Comparison of ENCODE assay signal across 11 cellular contexts in the genomic region with DNA sequence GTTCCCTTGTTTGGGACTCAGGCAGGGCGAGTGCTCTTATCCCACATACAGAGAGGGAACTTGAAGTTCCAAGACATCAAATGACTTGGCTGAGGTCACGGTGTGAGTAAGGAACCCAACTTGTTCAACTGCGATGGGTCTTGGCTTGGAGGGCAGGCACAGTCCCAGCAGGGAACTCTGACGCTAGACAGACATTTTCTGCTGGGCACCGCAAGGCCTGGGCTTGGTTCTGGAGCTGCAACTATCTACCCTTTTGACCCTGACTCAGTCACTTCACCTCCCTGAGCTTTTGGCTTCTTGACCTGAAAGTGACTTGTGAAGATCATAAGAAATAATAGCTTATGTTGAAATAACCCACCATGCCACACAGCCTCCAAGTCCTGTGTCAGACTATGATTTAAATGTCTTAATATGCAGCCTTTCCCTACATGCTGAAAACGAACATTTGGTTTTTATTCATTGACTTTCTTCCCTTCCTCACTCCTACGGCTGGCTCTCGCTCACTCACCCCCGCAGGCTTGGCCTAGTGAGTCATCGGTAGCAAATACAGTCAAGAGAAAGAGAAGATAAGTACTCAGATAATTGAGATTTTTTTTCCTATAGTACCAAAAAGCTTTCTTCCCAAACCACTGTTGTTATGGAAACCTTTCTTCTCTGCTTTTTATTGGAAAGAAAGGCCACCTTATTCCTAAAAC.
DNase-seq lines count a peak whose midpoint lies in the region; ATAC-seq and TF ChIP-seq lines count a peak whose summit lies in the region.
"Had no signal": no experiment of that assay in that cellular context is flagged by ENCODE, and none has a peak within 500 bp of the region (broad histone marks: within the 10 kb centered on the region; RNA-seq: fewer than 3 reads in every experiment).

No MANE protein-coding gene starts in this region.

- WGBS in lower leg skin, 2 donors = 25 to 43% methylated on average over 10 of the region's 10 CpGs

- peaks cover 38% of the 10 kb centered on the region for H3K4me1 ChIP-seq in stomach smooth muscle (ENCODE audit: control insufficient read depth, insufficient read depth, low read length)

- intact Hi-C loops in lower leg skin (cut with DNase I; ENCODE audit: low total_unique reads) = no loop called here
- intact Hi-C loops in CD4-positive, alpha-beta T cell (cut with DNase I, micrococcal nuclease) = no loop called here

- H3K9me3 ChIP-seq in stomach smooth muscle (ENCODE audit: control insufficient read depth in 2 of 2, low read length in 2 of 2) = no peaks in the 10 kb centered on the region
- H3K9me3 ChIP-seq in CD4-positive, alpha-beta T cell (ENCODE audit: control insufficient read depth, low read length) = no peaks in the 10 kb centered on the region

- no peaks in the 10 kb centered on the region for H3K27me3 ChIP-seq in stomach smooth muscle (ENCODE audit: control insufficient read depth in 1 of 2, insufficient read depth in 2 of 2, low read length in 2 of 2)
- H3K27me3 ChIP-seq in CD4-positive, alpha-beta T cell (ENCODE audit: control insufficient read depth, insufficient read depth, low read length) = no peaks in the 10 kb centered on the region

- H3K27me3 Mint-ChIP-seq in CD4-positive, alpha-beta T cell = no peaks in the 10 kb centered on the region
- H3K27me3 Mint-ChIP-seq in nephron progenitor cell (ENCODE audit: low read depth, poor library complexity) = peaks cover 21% of the 10 kb centered on the region

- CTCF ChIA-PET in CD4-positive, alpha-beta T cell (lab: Charles Lee) = interaction anchor here (1.2 kb wide), 1 partner anchor 25 kb away, joined by 3 read pairs; no protein-coding TSS in a partner anchor

- peaks cover 87% of the 10 kb centered on the region for H3K36me3 Mint-ChIP-seq in CD4-positive, alpha-beta T cell (ENCODE audit: low read depth)
- no peaks in the 10 kb centered on the region for H3K36me3 Mint-ChIP-seq in nephron progenitor cell (ENCODE audit: low read depth)

- no peak overlapping the region for H3K4me3 Mint-ChIP-seq in CD4-positive, alpha-beta T cell
- no peak overlapping the region for H3K4me3 Mint-ChIP-seq in nephron progenitor cell

- POLR2A ChIA-PET in CD4-positive, alpha-beta T cell (lab: Charles Lee) = no interaction called here

- H3K9ac ChIP-seq in stomach smooth muscle (ENCODE audit: low read length in 2 of 2) = no peak overlapping the region

- no peak for ATAC-seq in GM18907 (IDR thresholded peaks at IDR 0.05; ENCODE audit: unreplicated experiment)
- ATAC-seq in CD4-positive, alpha-beta T cell (ENCODE audit: poor library complexity) = no peak

- no peaks in the 10 kb centered on the region for H3K9me3 Mint-ChIP-seq in CD4-positive, alpha-beta T cell
- H3K9me3 Mint-ChIP-seq in nephron progenitor cell = peaks cover 5% of the 10 kb centered on the region

- H3K27ac Mint-ChIP-seq in CD4-positive, alpha-beta T cell = no peak overlapping the region
- H3K27ac Mint-ChIP-seq in nephron progenitor cell = no peak overlapping the region

- DNase-seq in HFF-Myc (ENCODE audit: extremely low read depth, low read depth) (peak; percentile 36), lower leg skin (ENCODE audit: low spot score in 2 of 2) (peak; percentile 78 to 84), OCI-M2 (lab: John Stamatoyannopoulos, UW; ENCODE audit: unreplicated experiment) (no peak), nephron progenitor cell (no peak)
- DNase-seq in CD4-positive, alpha-beta T cell = no peak
- DNase-seq: central memory CD4-positive, alpha-beta T cell; NCI-H1436; RPMI8226 had no signal

- H3K4me1 Mint-ChIP-seq in CD4-positive, alpha-beta T cell (ENCODE audit: low read depth) = no peaks in the 10 kb centered on the region
- H3K4me1 Mint-ChIP-seq in nephron progenitor cell = peaks cover 13% of the 10 kb centered on the region

- H3K4me3 ChIP-seq in HFF-Myc (replicated peaks; ENCODE audit: low read depth, low read length) = no peak overlapping the region
- no peak overlapping the region for H3K4me3 ChIP-seq in lower leg skin (ENCODE audit: low read depth, poor library complexity, severe bottlenecking)
- H3K4me3 ChIP-seq in stomach smooth muscle (ENCODE audit: low read length in 2 of 2) = no peak overlapping the region

- TF ChIP-seq CTCF in HFF-Myc (IDR thresholded peaks at IDR 0.05; ENCODE audit: low read depth, low read length, missing control alignments) (no peak), lower leg skin (IDR thresholded peaks at IDR 0.05) (no peak), nephron progenitor cell (IDR thresholded peaks at IDR 0.05) (no peak)
- no peak for TF ChIP-seq CTCF in CD4-positive, alpha-beta T cell (IDR thresholded peaks at IDR 0.05)

- H3K27ac ChIP-seq in cingulate gyrus (ENCODE audit: low read depth, low read length) (peak overlapping the region; percentile 44), stomach smooth muscle (ENCODE audit: low read length) (peak overlapping the region; percentile 73)
- no peak overlapping the region for H3K27ac ChIP-seq in CD4-positive, alpha-beta T cell (ENCODE audit: low read depth, low read length)

- peaks cover 21 to 24% of the 10 kb centered on the region in 2 donors for H3K36me3 ChIP-seq in stomach smooth muscle (ENCODE audit: control insufficient read depth in 2 of 2, insufficient read depth in 2 of 2, low read length in 2 of 2)

- TF ChIP-seq POLR2A in lower leg skin (IDR thresholded peaks at IDR 0.05) = no peak

Comparison
In these comparisons a context has a peak if more than half of its experiments do, and no peak if none do; other contexts are left out.
1. DNase-seq: peak in HFF-Myc (single experiment) and lower leg skin (2 of 2); none in OCI-M2 (single experiment), CD4-positive, alpha-beta T cell (0 of 10) and nephron progenitor cell (single experiment).